In the genomic region with DNA sequence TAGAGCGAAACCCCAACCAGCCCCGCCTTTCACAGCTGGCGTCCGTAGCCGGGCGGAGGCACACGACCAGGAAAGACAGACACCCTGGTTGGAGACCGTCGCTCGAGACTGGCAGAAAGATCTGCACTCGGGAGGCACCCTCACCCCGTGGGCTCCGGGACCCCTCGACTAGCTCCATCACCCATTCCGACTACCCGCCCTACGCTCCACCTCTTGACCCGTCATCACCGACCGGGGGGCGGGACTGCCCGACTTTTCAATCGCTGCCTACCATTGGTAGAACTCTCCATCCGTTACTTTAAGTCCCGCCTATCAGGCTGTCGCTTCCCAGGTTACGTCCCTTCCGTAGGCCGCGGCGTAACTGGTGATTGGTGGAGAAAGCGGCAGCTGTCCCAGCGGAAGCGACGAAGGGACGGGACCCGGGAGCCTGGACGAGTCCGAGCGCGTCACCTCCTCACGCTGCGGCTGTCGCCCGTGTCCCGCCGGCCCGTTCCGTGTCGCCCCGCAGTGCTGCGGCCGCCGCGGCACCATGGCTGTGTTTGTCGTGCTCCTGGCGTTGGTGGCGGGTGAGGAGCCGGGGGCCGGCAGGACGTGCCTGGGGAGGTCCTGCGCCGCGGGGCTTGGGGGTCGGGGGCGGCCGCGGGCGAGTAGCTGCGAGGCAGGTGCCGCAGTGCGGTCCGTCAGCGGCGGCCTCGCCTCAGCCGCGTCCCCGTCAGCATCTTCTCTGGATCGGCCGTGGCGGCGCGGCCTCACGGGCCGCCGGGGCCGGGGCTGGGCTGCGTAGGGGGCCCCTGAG, we compare ENCODE assay signal across 8 cellular contexts. TPM values are rescaled to one million over a fixed set of nuclear protein-coding genes. Genes with fewer than 3 reads are reported as not detected.
DNase-seq lines count a peak whose midpoint lies in the region; TF ChIP-seq lines count a peak whose summit lies in the region.

A gene with protein sequence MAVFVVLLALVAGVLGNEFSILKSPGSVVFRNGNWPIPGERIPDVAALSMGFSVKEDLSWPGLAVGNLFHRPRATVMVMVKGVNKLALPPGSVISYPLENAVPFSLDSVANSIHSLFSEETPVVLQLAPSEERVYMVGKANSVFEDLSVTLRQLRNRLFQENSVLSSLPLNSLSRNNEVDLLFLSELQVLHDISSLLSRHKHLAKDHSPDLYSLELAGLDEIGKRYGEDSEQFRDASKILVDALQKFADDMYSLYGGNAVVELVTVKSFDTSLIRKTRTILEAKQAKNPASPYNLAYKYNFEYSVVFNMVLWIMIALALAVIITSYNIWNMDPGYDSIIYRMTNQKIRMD (plus strand): TSS at position 434 of the 796 bp plus-strand sequence. CDS start 96 bp downstream, at position 530.

- peak within 1 kb of the TSS; percentile 90 for H3K4me3 Mint-ChIP-seq in HFFc6

- no peak within 1 kb of the TSS for H3K27ac ChIP-seq in SK-N-MC

- TF ChIP-seq CTCF in HFFc6 (IDR thresholded peaks at IDR 0.05), result no peak
- TF ChIP-seq CTCF in NB4 (IDR thresholded peaks at IDR 0.05; ENCODE audit: low read depth, low read length), result no peak

- H3K36me3 Mint-ChIP-seq in HFFc6 (ENCODE audit: low read depth), result no peaks in the 10 kb centered on the region

- no peaks in the 10 kb centered on the region for H3K36me3 ChIP-seq in SK-N-MC (ENCODE audit: insufficient read depth, low read length)

- peaks cover 23% of the 10 kb centered on the region for H3K4me1 Mint-ChIP-seq in HFFc6 (ENCODE audit: low read depth)

- H3K27ac Mint-ChIP-seq in HFFc6, result peak within 1 kb of the TSS; percentile 83

- peak; percentile 49 for TF ChIP-seq POLR2A in NB4 (IDR thresholded peaks at IDR 0.05; ENCODE audit: extremely low read depth, insufficient read length)

- no peaks in the 10 kb centered on the region for H3K9me3 ChIP-seq in SK-N-MC (ENCODE audit: low read depth, low read length)

- no peaks in the 10 kb centered on the region; the same call in 1 of the 2 replicates for H3K27me3 Mint-ChIP-seq in HFFc6 (ENCODE audit: insufficient read depth)

- peak within 1 kb of the TSS; percentile 71 for H3K9ac ChIP-seq in SK-N-MC (ENCODE audit: insufficient read length)

- peak within 1 kb of the TSS; percentile 79 for H3K4me3 ChIP-seq in NB4 (ENCODE audit: low read depth, low read length)
- peak within 1 kb of the TSS; percentile 80 for H3K4me3 ChIP-seq in SK-N-MC

- DNase-seq in GM04503 (ENCODE audit: low read depth) (peak; percentile 63), HFFc6 (peak; percentile 91), NB4 (ENCODE audit: low read depth) (peak; percentile 95), SK-N-MC (ENCODE audit: low read depth, low spot score) (peak; percentile 76), germinal center (ENCODE audit: low spot score) (peak; percentile 90), non-pigmented ciliary epithelial cell (ENCODE audit: low read depth) (peak; percentile 76), superior temporal gyrus (ENCODE audit: extremely low spot score) (peak; percentile 96)
- peak; percentile 87 for DNase-seq in activated naive CD4-positive, alpha-beta T cell treated with anti-CD3 and anti-CD28 coated beads, Interleukin-2, amount 50 U/mL, for 16 hours

- no peaks in the 10 kb centered on the region for H3K9me3 Mint-ChIP-seq in HFFc6

RNA-seq across cellular contexts. Expression of the gene that starts here (rescaled TPM):
- total RNA-seq in HFFc6 (2021; fragmentation: NEBNext Ultra II Directional; extraction: Animal tissue kit (Norgen Biotek cat#: 25700)), result 100 to 1,000 TPM; 112 to 143 (median 123) TPM
